In genomic region chr17:48630009-48630924, GRCh38 we compare ENCODE assay signal across 1 cellular context.
TF ChIP-seq lines count a peak whose summit lies in the region.

No MANE protein-coding gene starts in this region.

TF ChIP-seq in H1, 55 proteins besides CTCF, POLR2A, EP300 and RAD21:
- 0 out of 2 replicates have a peak, but pooled peaks have one; percentile 8 for TF ChIP-seq CBX8 (IDR thresholded peaks at IDR 0.05; ENCODE audit: borderline replicate concordance, low read depth, low read length)
- peak; percentile 4 for TF ChIP-seq EZH2 (IDR thresholded peaks at IDR 0.05; ENCODE audit: low read depth, low read length, severe bottlenecking)
- no peak for TF ChIP-seq TCF12 (IDR thresholded peaks at IDR 0.05; ENCODE audit: low read depth, low read length)
- no peak for TF ChIP-seq E2F6 (IDR thresholded peaks at IDR 0.05)
- no peak for TF ChIP-seq SAP30 (IDR thresholded peaks at IDR 0.05; ENCODE audit: insufficient read depth, insufficient replicate concordance, low read length)
- TF ChIP-seq RNF2 (IDR thresholded peaks at IDR 0.05; ENCODE audit: borderline replicate concordance, low read depth, low read length, missing control alignments, poor library complexity, severe bottlenecking): peak; percentile 85
TF ChIP-seq in H1: peak in this region for 3.
